ENCODE assay signal across 11 cellular contexts in the genomic region with DNA sequence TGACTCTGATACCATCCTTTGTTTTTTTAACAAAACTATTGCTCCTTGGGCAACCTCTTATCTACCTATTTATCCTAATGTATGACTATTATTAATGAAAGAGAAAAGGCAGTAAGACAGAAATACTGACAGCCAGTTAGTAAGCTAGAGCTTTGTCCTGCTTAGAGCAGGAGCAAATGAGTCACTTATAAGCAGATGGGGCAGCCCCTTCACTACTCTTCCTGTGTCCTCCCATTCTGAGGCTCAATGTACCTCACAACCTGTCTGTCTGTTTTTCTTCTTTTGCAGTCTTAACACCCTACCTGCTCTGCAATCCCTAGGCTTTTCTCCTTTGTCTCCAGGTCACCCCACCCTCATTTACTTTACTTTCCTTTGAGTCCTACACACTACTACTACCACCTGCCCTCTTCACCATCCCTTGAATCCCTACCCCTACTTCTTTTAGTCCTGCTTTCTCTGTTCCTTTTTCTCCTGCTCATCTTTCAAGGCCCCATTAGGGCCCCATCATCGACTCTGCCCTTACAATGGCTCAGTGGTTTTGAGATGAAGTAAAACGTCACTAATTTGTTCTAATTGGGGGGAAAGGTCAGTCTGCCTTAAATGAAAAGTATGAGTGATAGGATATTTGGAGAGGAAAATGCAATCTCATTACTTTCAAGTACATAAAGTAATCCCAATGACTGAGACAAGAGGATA.
A peak's percentile ranks its signal among the peaks of the same experiment; 100 is the strongest.
DNase-seq lines count a peak whose midpoint lies in the region; ATAC-seq and TF ChIP-seq lines count a peak whose summit lies in the region.
"Had no signal": no experiment of that assay in that cellular context is flagged by ENCODE, and none has a peak within 500 bp of the region (broad histone marks: within the 10 kb centered on the region; RNA-seq: fewer than 3 reads in every experiment).

No MANE protein-coding gene starts in this region.

- no peak for DNase-seq in stimulated activated CD4-positive, alpha-beta T cell treated with anti-CD3 and anti-CD28 coated beads, Interleukin-4, amount 100 ng/mL, for 1 hour
- DNase-seq in superior temporal gyrus (ENCODE audit: extremely low spot score) (no peak), CD14-positive monocyte (ENCODE audit: low spot score) (no peak), NCI-H2081 (lab: John Stamatoyannopoulos, UW) (no peak)
- DNase-seq: adrenal gland had no signal

- intact Hi-C loops in CD14-positive monocyte (cut with micrococcal nuclease), result no loop called here

- peaks cover 0 to 4% (median 0%) of the 10 kb centered on the region in 7 donors for H3K9me3 Mint-ChIP-seq in CD14-positive monocyte
- H3K9me3 Mint-ChIP-seq: stimulated activated naive CD8-positive, alpha-beta T cell treated with anti-CD3 and anti-CD28 coated beads, Interleukin-15, Interleukin-2, amounts not matched to agents 100 ng/mL and 50 ng/mL, for 24 hours had no signal

- TF ChIP-seq CTCF in CD14-positive monocyte (IDR thresholded peaks at IDR 0.05), result no peak

- H3K27ac Mint-ChIP-seq in CD14-positive monocyte, result peak overlapping the region in 2 of 7 donors; percentile 11 to 66
- H3K27ac Mint-ChIP-seq: B cell; stimulated activated naive CD8-positive, alpha-beta T cell treated with anti-CD3 and anti-CD28 coated beads, Interleukin-15, Interleukin-2, amounts not matched to agents 100 ng/mL and 50 ng/mL, for 24 hours had no signal

- H3K4me3 Mint-ChIP-seq in CD14-positive monocyte, result no peak overlapping the region
- H3K4me3 Mint-ChIP-seq: B cell; stimulated activated naive CD8-positive, alpha-beta T cell treated with anti-CD3 and anti-CD28 coated beads, Interleukin-15, Interleukin-2, amounts not matched to agents 100 ng/mL and 50 ng/mL, for 24 hours had no signal

- no peaks in the 10 kb centered on the region for H3K36me3 Mint-ChIP-seq in CD14-positive monocyte

- no peaks in the 10 kb centered on the region for H3K4me1 Mint-ChIP-seq in CD14-positive monocyte
- H3K4me1 Mint-ChIP-seq: B cell had no signal

- ATAC-seq in GM18499 (IDR thresholded peaks at IDR 0.05; ENCODE audit: insufficient read depth, unreplicated experiment) (peak; percentile 75), GM19395 (IDR thresholded peaks at IDR 0.05; ENCODE audit: unreplicated experiment) (peak; percentile 88), HG02763 (IDR thresholded peaks at IDR 0.05; ENCODE audit: unreplicated experiment) (peak; percentile 79), HG03442 (IDR thresholded peaks at IDR 0.05; ENCODE audit: unreplicated experiment) (peak; percentile 87)

- H3K27me3 Mint-ChIP-seq in CD14-positive monocyte (ENCODE audit: low read depth in 3 of 3), result peaks cover 2 to 3% (median 3%) of the 10 kb centered on the region in 3 donors
- H3K27me3 Mint-ChIP-seq: B cell; stimulated activated naive CD8-positive, alpha-beta T cell treated with anti-CD3 and anti-CD28 coated beads, Interleukin-15, Interleukin-2, amounts not matched to agents 100 ng/mL and 50 ng/mL, for 24 hours had no signal
